Comparison of ENCODE assay signal across 1 cellular context in genomic region chr14:76951149-76951548, GRCh38.
TF ChIP-seq lines count a peak whose summit lies in the region.

No MANE protein-coding gene starts in this region.

TF ChIP-seq in H1, 55 proteins besides CTCF, POLR2A, EP300 and RAD21:
- TF ChIP-seq ATF3 (IDR thresholded peaks at IDR 0.05; ENCODE audit: insufficient read depth, low read depth, low read length) (no peak), KDM5A (IDR thresholded peaks at IDR 0.05; ENCODE audit: low read length) (no peak), GABPA (IDR thresholded peaks at IDR 0.05; ENCODE audit: borderline replicate concordance, insufficient read depth, low read length) (no peak), SP2 (IDR thresholded peaks at IDR 0.05; ENCODE audit: low read length) (no peak), TEAD4 (IDR thresholded peaks at IDR 0.05; ENCODE audit: low read depth, low read length) (no peak), GTF2F1 (IDR thresholded peaks at IDR 0.05; ENCODE audit: borderline replicate concordance, low read depth, low read length) (no peak), SP1 (IDR thresholded peaks at IDR 0.05; ENCODE audit: low read depth, low read length) (no peak), BRCA1 (IDR thresholded peaks at IDR 0.05; ENCODE audit: low read depth, low read length) (no peak), HDAC6 (IDR thresholded peaks at IDR 0.05; ENCODE audit: low read depth, low read length) (no peak)
